In genomic region chr3:9810846-9811245, GRCh38 we compare ENCODE assay signal across 9 cellular contexts. TPM values are rescaled to one million over a fixed set of nuclear protein-coding genes. Genes with fewer than 3 reads are reported as not detected.
DNase-seq lines count a peak whose midpoint lies in the region; ATAC-seq and TF ChIP-seq lines count a peak whose summit lies in the region.
"Had no signal": no experiment of that assay in that cellular context is flagged by ENCODE, and none has a peak within 500 bp of the region (broad histone marks: within the 10 kb centered on the region; RNA-seq: fewer than 3 reads in every experiment).

No MANE protein-coding gene starts in this region.

- H3K27me3 ChIP-seq in muscle layer of duodenum (ENCODE audit: low read depth, low read length) = no peaks in the 10 kb centered on the region
- H3K27me3 ChIP-seq in vagina = no peaks in the 10 kb centered on the region

- H3K4me3 ChIP-seq in muscle layer of duodenum (ENCODE audit: low read depth in 1 of 2, low read length in 2 of 2) = peak overlapping the region; percentile 68 to 80
- H3K4me3 ChIP-seq in vagina = peak overlapping the region; percentile 62 to 68

- no peak for DNase-seq in left cardiac atrium
- no peak for DNase-seq in Right ventricle myocardium inferior (ENCODE audit: missing footprints)
- DNase-seq in vagina (ENCODE audit: extremely low spot score in 2 of 2) = no peak
- no peak for DNase-seq in SW 1271 (lab: John Stamatoyannopoulos, UW)
- no peak for DNase-seq in SHP77 (lab: John Stamatoyannopoulos, UW)
- DNase-seq: NCI-H2081 treated with DMSO at 0.1 percent for 48 hours had no signal

- peak; percentile 3 to 18 for ATAC-seq in left cardiac atrium
- no peak for ATAC-seq in Right ventricle myocardium inferior
- no peak for ATAC-seq in HG03280 (IDR thresholded peaks at IDR 0.05; ENCODE audit: unreplicated experiment)

- H3K27ac ChIP-seq in cingulate gyrus (ENCODE audit: low read depth, low read length) = peak overlapping the region; percentile 91
- peak overlapping the region; percentile 78 for H3K27ac ChIP-seq in muscle layer of duodenum (ENCODE audit: low read length)
- peak overlapping the region; percentile 94 for H3K27ac ChIP-seq in vagina

- intact Hi-C loops in left cardiac atrium (cut with DNase I) = no loop called here
- intact Hi-C loops in Right ventricle myocardium inferior (cut with DNase I) = no loop called here
- intact Hi-C loops in vagina (cut with DNase I) = no loop called here

- peaks cover 0 to 8% of the 10 kb centered on the region in 2 donors for H3K4me1 ChIP-seq in muscle layer of duodenum (ENCODE audit: control insufficient read depth in 1 of 2, insufficient read depth in 2 of 2, low read length in 2 of 2)
- peaks cover 19% of the 10 kb centered on the region for H3K4me1 ChIP-seq in vagina

- H3K36me3 ChIP-seq in muscle layer of duodenum (ENCODE audit: control insufficient read depth in 1 of 2, insufficient read depth in 2 of 2, low read length in 2 of 2) (peaks cover 6 to 27% of the 10 kb centered on the region in 2 donors), vagina (peaks cover 0 to 28% of the 10 kb centered on the region in 2 donors)

- H3K9me3 ChIP-seq in muscle layer of duodenum (ENCODE audit: control insufficient read depth in 1 of 2, low read length in 2 of 2) (no peaks in the 10 kb centered on the region), vagina (no peaks in the 10 kb centered on the region)

- TF ChIP-seq POLR2A in vagina (IDR thresholded peaks at IDR 0.05) = no peak

- TF ChIP-seq CTCF in vagina (IDR thresholded peaks at IDR 0.05) = no peak

RNA-seq across cellular contexts. Expression of gene TTLL3, which starts 0.8 kb away (rescaled TPM):
- total RNA-seq in left cardiac atrium (10 to 100 TPM; 15.4 to 20.4 TPM), Right ventricle myocardium inferior (10.6 TPM), vagina (73.4 TPM)

RNA-seq across cellular contexts. Expression of gene ARPC4, which starts 18.0 kb away (rescaled TPM):
- 10 to 100 TPM; 80.8 to 96.2 TPM for total RNA-seq in left cardiac atrium
- total RNA-seq in Right ventricle myocardium inferior = 70.8 TPM
- 124 TPM for total RNA-seq in vagina

RNA-seq across cellular contexts. Expression of gene TADA3, which starts 18.6 kb away (rescaled TPM):
- total RNA-seq in left cardiac atrium (10 to 100 TPM; 42.0 to 42.7 TPM), Right ventricle myocardium inferior (48.4 TPM), vagina (58.9 TPM)

RNA-seq across cellular contexts. Expression of gene RPUSD3, which starts 33.0 kb away (rescaled TPM):
- total RNA-seq in left cardiac atrium = 10 to 100 TPM; 26.2 to 36.3 TPM
- total RNA-seq in Right ventricle myocardium inferior = 40.7 TPM
- 50.6 TPM for total RNA-seq in vagina

RNA-seq across cellular contexts. Expression of gene CAMK1, which starts 41.1 kb away (rescaled TPM):
- total RNA-seq in left cardiac atrium = 10 to 100 TPM; 24.2 to 27.4 TPM
- 18.4 TPM for total RNA-seq in Right ventricle myocardium inferior
- total RNA-seq in vagina = 42.5 TPM

Comparison
In these comparisons a context has a peak if more than half of its experiments do, and no peak if none do; other contexts are left out.
1. ATAC-seq: peak in left cardiac atrium (2 of 2); none in Right ventricle myocardium inferior (single experiment) and HG03280 (single experiment).
2. Peak in every context shown above with its lines, with median percentiles within 50 percentile points of each other: H3K27ac ChIP-seq.